10 cellular contexts compared by ENCODE assay signal in genomic region chr12:99130808-99131538, GRCh38.
A peak's percentile ranks its signal among the peaks of the same experiment; 100 is the strongest.
DNase-seq lines count a peak whose midpoint lies in the region; ATAC-seq, FAIRE-seq and TF ChIP-seq lines count a peak whose summit lies in the region.
"Had no signal": no experiment of that assay in that cellular context is flagged by ENCODE, and none has a peak within 500 bp of the region (broad histone marks: within the 10 kb centered on the region; RNA-seq: fewer than 3 reads in every experiment).

No MANE protein-coding gene starts in this region.

- H3K27ac ChIP-seq in SK-N-MC (peak overlapping the region; percentile 88), psoas muscle (no peak overlapping the region)

- peak overlapping the region; percentile 68 for H3K4me3 ChIP-seq in SK-N-MC
- peak overlapping the region; percentile 26 for H3K4me3 ChIP-seq in psoas muscle
- H3K4me3 ChIP-seq in foreskin fibroblast (ENCODE audit: low read depth in 1 of 2, low read length in 2 of 2): no peak overlapping the region

- H3K36me3 ChIP-seq in SK-N-MC (ENCODE audit: insufficient read depth, low read length): no peaks in the 10 kb centered on the region
- H3K36me3 ChIP-seq in psoas muscle (ENCODE audit: insufficient read depth in 1 of 2, low read depth in 1 of 2): no peaks in the 10 kb centered on the region

- in situ Hi-C loops in G401 (cut with HindIII; ENCODE audit: low sequenced_read_pairs): no loop called here

- 27 to 32% (median 31%) methylated on average over 3 of the region's 3 CpGs for WGBS in psoas muscle, 3 donors

- no peaks in the 10 kb centered on the region for H3K4me1 ChIP-seq in psoas muscle

- no peak for TF ChIP-seq POLR2A in H54 (IDR thresholded peaks at IDR 0.05; ENCODE audit: low read depth, low read length)

- H3K9ac ChIP-seq in SK-N-MC (ENCODE audit: insufficient read length): no peak overlapping the region

- H3K27me3 ChIP-seq in psoas muscle (ENCODE audit: insufficient read depth in 3 of 3, low read length in 2 of 3): no peaks in the 10 kb centered on the region

- intact Hi-C loops in psoas muscle (cut with DNase I): no loop called here

- TF ChIP-seq CTCF in psoas muscle (IDR thresholded peaks at IDR 0.05) (no peak), foreskin fibroblast (IDR thresholded peaks at IDR 0.05; ENCODE audit: low read depth, low read length) (no peak)

- ATAC-seq in GM19328 (IDR thresholded peaks at IDR 0.05; ENCODE audit: unreplicated experiment): peak; percentile 87
- peak; percentile 93 for ATAC-seq in HG03039 (IDR thresholded peaks at IDR 0.05; ENCODE audit: unreplicated experiment)
- peak in 1 of 4 donors; percentile 41 for ATAC-seq in psoas muscle
- ATAC-seq: HCT116 had no signal

- H3K9me3 ChIP-seq in SK-N-MC (ENCODE audit: low read depth, low read length): no peaks in the 10 kb centered on the region
- no peaks in the 10 kb centered on the region for H3K9me3 ChIP-seq in psoas muscle

- FAIRE-seq in H54 (lab: Jason Lieb, UNC): no peak

- DNase-seq in SK-N-MC (ENCODE audit: low read depth, low spot score) (peak; percentile 56), psoas muscle (no peak), G401 (ENCODE audit: low spot score) (no peak), foreskin fibroblast (no peak), H54 (ENCODE audit: insufficient read length, low spot score) (no peak), RPMI8226 (no peak)
- DNase-seq: T-helper 9 cell had no signal

Comparison
In these comparisons a context has a peak if more than half of its experiments do, and no peak if none do; other contexts are left out.
1. H3K4me3 ChIP-seq: peak in SK-N-MC (single experiment) and psoas muscle (single experiment); none in foreskin fibroblast (0 of 2).